ENCODE assay signal across 9 cellular contexts in the genomic region with DNA sequence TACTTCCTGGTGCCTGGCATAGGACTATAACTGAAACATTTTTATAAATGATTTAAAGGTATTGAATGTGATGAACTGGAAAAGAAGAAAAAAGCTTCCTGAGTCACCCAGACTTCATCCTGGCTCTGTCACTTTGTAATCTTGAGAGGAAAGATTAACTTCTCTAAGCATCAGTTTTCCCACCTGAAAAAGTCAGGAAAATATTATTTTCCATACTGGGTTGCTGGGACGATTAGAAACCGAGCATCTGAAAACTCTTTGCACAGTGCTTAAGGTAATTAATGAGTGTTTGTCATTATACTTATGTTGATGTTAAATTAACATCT.
DNase-seq lines count a peak whose midpoint lies in the region; ATAC-seq and TF ChIP-seq lines count a peak whose summit lies in the region.
"Had no signal": no experiment of that assay in that cellular context is flagged by ENCODE, and none has a peak within 500 bp of the region (broad histone marks: within the 10 kb centered on the region; RNA-seq: fewer than 3 reads in every experiment).

No MANE protein-coding gene starts in this region.

- peak overlapping the region; percentile 76 for H2AFZ ChIP-seq in osteoblast (ENCODE audit: low read length)

- no peaks in the 10 kb centered on the region for H3K27me3 ChIP-seq in BLaER1 treated with 17β-estradiol and CSF1 and Interleukin-3, amounts not matched to agents 10 nM and 100 nM
- H3K27me3 ChIP-seq in HUES64 (ENCODE audit: insufficient read depth, low read length) (no peaks in the 10 kb centered on the region), endodermal cell (ENCODE audit: control insufficient read depth, insufficient read depth, low read length, poor library complexity, severe bottlenecking) (no peaks in the 10 kb centered on the region), osteoblast (ENCODE audit: insufficient read depth, low read length) (no peaks in the 10 kb centered on the region)

- 0 out of 22 replicates have a peak, but pooled peaks cover 0 to 5% (median 0%) of the 10 kb centered on the region in 11 experiments for H3K9me3 ChIP-seq in BLaER1 treated with 17β-estradiol and CSF1 and Interleukin-3, amounts not matched to agents 10 nM and 100 nM (replicated peaks in 1 of 11)
- H3K9me3 ChIP-seq in HUES64 (ENCODE audit: insufficient read depth, low read depth, low read length) (no peaks in the 10 kb centered on the region), endodermal cell (ENCODE audit: control insufficient read depth, low read length) (no peaks in the 10 kb centered on the region), osteoblast (ENCODE audit: low read depth, low read length) (no peaks in the 10 kb centered on the region)

- H3K36me3 Mint-ChIP-seq in endodermal cell (ENCODE audit: low read depth) = no peaks in the 10 kb centered on the region
- H3K36me3 Mint-ChIP-seq: natural killer cell treated with Interleukin-12 subunit alpha and Interleukin-12 subunit beta and Interleukin-15 and Interleukin-18, amount 100 ng/mL, for 72 hours had no signal

- peaks cover 0 to 100% (median 47%) of the 10 kb centered on the region in 11 experiments; a peak in 15 of 22 replicates for H4K20me1 ChIP-seq in BLaER1 treated with 17β-estradiol and CSF1 and Interleukin-3, amounts not matched to agents 10 nM and 100 nM
- H4K20me1 ChIP-seq in osteoblast (ENCODE audit: insufficient read depth, low read length) = no peaks in the 10 kb centered on the region

- TF ChIP-seq CTCF in endodermal cell (conservative IDR thresholded peaks at IDR 0.05) (no peak), osteoblast (IDR thresholded peaks at IDR 0.05; ENCODE audit: extremely low read depth, low read depth, low read length) (no peak)

- H3K79me2 ChIP-seq in osteoblast (ENCODE audit: insufficient read depth, low read length) = peaks cover 81% of the 10 kb centered on the region

- H3K4me3 Mint-ChIP-seq in endodermal cell = peak overlapping the region; percentile 12
- H3K4me3 Mint-ChIP-seq: natural killer cell treated with Interleukin-12 subunit alpha and Interleukin-12 subunit beta and Interleukin-15 and Interleukin-18, amount 100 ng/mL, for 72 hours had no signal

- H3K4me1 Mint-ChIP-seq in endodermal cell = peaks cover 77% of the 10 kb centered on the region

- DNase-seq in endodermal cell (no peak), osteoblast (ENCODE audit: insufficient read length, low spot score, missing footprints) (no peak), GM19238 (ENCODE audit: insufficient read length, low spot score) (no peak), nucleus accumbens (lab: John Stamatoyannopoulos, UW) (no peak), foreskin melanocyte (no peak)

- peaks cover 0 to 43% (median 10%) of the 10 kb centered on the region in 11 experiments; a peak in 11 of 22 replicates for H3K36me3 ChIP-seq in BLaER1 treated with 17β-estradiol and CSF1 and Interleukin-3, amounts not matched to agents 10 nM and 100 nM
- H3K36me3 ChIP-seq in HUES64 (ENCODE audit: insufficient read depth, low read length) (no peaks in the 10 kb centered on the region), endodermal cell (ENCODE audit: control insufficient read depth, insufficient read depth, low read length) (no peaks in the 10 kb centered on the region), osteoblast (ENCODE audit: insufficient read depth, low read length) (no peaks in the 10 kb centered on the region)

- H3K9ac ChIP-seq in BLaER1 treated with 17β-estradiol and CSF1 and Interleukin-3, amounts not matched to agents 10 nM and 100 nM = peak overlapping the region in 10 of 11 experiments; percentile 53 to 71 (median 63); a peak in 17 of 22 replicates
- H3K9ac ChIP-seq in HUES64 (ENCODE audit: low read depth, low read length) = no peak overlapping the region
- H3K9ac ChIP-seq in endodermal cell (ENCODE audit: extremely low read depth, low read length, poor library complexity, severe bottlenecking) = no peak overlapping the region

- WGBS in HUES64 = 17% methylated on average over 1 of the region's 2 CpGs
- 31% methylated on average over 2 of the region's 2 CpGs; no CpG with 5 or more reads in 1 of the 2 experiments for WGBS in endodermal cell (ENCODE audit: insufficient coverage in 1 of 2, insufficient read length in 1 of 2), 2 experiments

- no peaks in the 10 kb centered on the region for H3K27me3 Mint-ChIP-seq in endodermal cell (ENCODE audit: insufficient read depth)

- H3K27ac ChIP-seq in BLaER1 treated with 17β-estradiol and CSF1 and Interleukin-3, amounts not matched to agents 10 nM and 100 nM = peak overlapping the region; percentile 8 to 89 (median 74); a peak in 20 of 22 replicates
- H3K27ac ChIP-seq in HUES64 (ENCODE audit: low read depth, low read length) = no peak overlapping the region
- no peak overlapping the region for H3K27ac ChIP-seq in endodermal cell (ENCODE audit: low read depth, low read length)
- peak overlapping the region; percentile 35 for H3K27ac ChIP-seq in osteoblast (ENCODE audit: low read depth, low read length)

- peak overlapping the region; percentile 64 to 95 (median 78) for H3K4me2 ChIP-seq in BLaER1 treated with 17β-estradiol and CSF1 and Interleukin-3, amounts not matched to agents 10 nM and 100 nM
- H3K4me2 ChIP-seq in osteoblast (ENCODE audit: insufficient read depth, low read length) = peak overlapping the region; percentile 80

- H3K4me3 ChIP-seq in BLaER1 treated with 17β-estradiol and CSF1 and Interleukin-3, amounts not matched to agents 10 nM and 100 nM = peak overlapping the region in 8 of 10 experiments; percentile 2 to 48 (median 28); a peak in 7 of 20 replicates
- peak overlapping the region; percentile 13; the same call in 1 of the 2 replicates for H3K4me3 ChIP-seq in HUES64 (ENCODE audit: low read length)
- peak overlapping the region; percentile 43 for H3K4me3 ChIP-seq in endodermal cell (ENCODE audit: low read length)
- peak overlapping the region; percentile 63 for H3K4me3 ChIP-seq in osteoblast (ENCODE audit: insufficient read depth, low read length)

- no peaks in the 10 kb centered on the region for H3K9me3 Mint-ChIP-seq in endodermal cell
- H3K9me3 Mint-ChIP-seq: natural killer cell treated with Interleukin-12 subunit alpha and Interleukin-12 subunit beta and Interleukin-15 and Interleukin-18, amount 100 ng/mL, for 72 hours had no signal

- no peak for ATAC-seq in GM18511 (IDR thresholded peaks at IDR 0.05; ENCODE audit: unreplicated experiment)

- peaks cover 53 to 100% (median 91%) of the 10 kb centered on the region in 10 experiments for H3K4me1 ChIP-seq in BLaER1 treated with 17β-estradiol and CSF1 and Interleukin-3, amounts not matched to agents 10 nM and 100 nM
- H3K4me1 ChIP-seq in HUES64 (ENCODE audit: insufficient read depth, low read length) = peaks cover 77% of the 10 kb centered on the region
- H3K4me1 ChIP-seq in endodermal cell (ENCODE audit: control insufficient read depth, insufficient read depth, low read length) = peaks cover 22% of the 10 kb centered on the region
- H3K4me1 ChIP-seq in osteoblast (ENCODE audit: insufficient read depth, low read length) = peaks cover 21% of the 10 kb centered on the region

- no peak overlapping the region for H3K27ac Mint-ChIP-seq in endodermal cell
- H3K27ac Mint-ChIP-seq: natural killer cell treated with Interleukin-12 subunit alpha and Interleukin-12 subunit beta and Interleukin-15 and Interleukin-18, amount 100 ng/mL, for 72 hours had no signal

Comparison
In these comparisons a context has a peak if more than half of its experiments do, and no peak if none do; other contexts are left out.
1. H3K27ac ChIP-seq: peak in BLaER1 treated with 17β-estradiol and CSF1 and Interleukin-3, amounts not matched to agents 10 nM and 100 nM (11 of 11) and osteoblast (single experiment); none in HUES64 (single experiment) and endodermal cell (single experiment).
2. H3K4me3 ChIP-seq: peak in every context shown above with its lines; median percentile 63 in osteoblast; 43 in endodermal cell; 28 in BLaER1 treated with 17β-estradiol and CSF1 and Interleukin-3, amounts not matched to agents 10 nM and 100 nM; 13 in HUES64.
3. H3K9ac ChIP-seq: peak in BLaER1 treated with 17β-estradiol and CSF1 and Interleukin-3, amounts not matched to agents 10 nM and 100 nM (10 of 11); none in HUES64 (single experiment) and endodermal cell (single experiment).